ENCODE assay signal across 17 cellular contexts in genomic region chr1:226809785-226810571, GRCh38.
DNase-seq lines count a peak whose midpoint lies in the region; ATAC-seq and TF ChIP-seq lines count a peak whose summit lies in the region.
"Had no signal": no experiment of that assay in that cellular context is flagged by ENCODE, and none has a peak within 500 bp of the region (broad histone marks: within the 10 kb centered on the region; RNA-seq: fewer than 3 reads in every experiment).

No MANE protein-coding gene starts in this region.

- no peaks in the 10 kb centered on the region for H3K4me1 Mint-ChIP-seq in activated CD4-positive, alpha-beta memory T cell treated with anti-CD3 and anti-CD28 coated beads, Interleukin-2, amount 10 ng/mL, durations not matched to agents 7 days and 5 days
- H3K4me1 Mint-ChIP-seq in activated T-helper 17 cell treated with anti-CD3 and anti-CD28 coated beads, Interleukin-2, amount 50 U/mL, for 72 hours, result no peaks in the 10 kb centered on the region

- H3K27me3 ChIP-seq in GM23248 (replicated peaks; ENCODE audit: insufficient read depth) (no peaks in the 10 kb centered on the region; the same call in none of the 2 replicates), smooth muscle cell (ENCODE audit: low read depth) (no peaks in the 10 kb centered on the region)
- H3K27me3 ChIP-seq: foreskin keratinocyte had no signal

- H3K27me3 Mint-ChIP-seq in activated CD4-positive, alpha-beta memory T cell treated with anti-CD3 and anti-CD28 coated beads, Interleukin-2, amount 10 ng/mL, durations not matched to agents 7 days and 5 days, result peaks cover 4% of the 10 kb centered on the region
- H3K27me3 Mint-ChIP-seq in activated T-helper 17 cell treated with anti-CD3 and anti-CD28 coated beads, Interleukin-2, amount 50 U/mL, for 72 hours, result no peaks in the 10 kb centered on the region

- TF ChIP-seq CTCF in smooth muscle cell (IDR thresholded peaks at IDR 0.05; ENCODE audit: borderline replicate concordance, insufficient read depth, poor library complexity, severe bottlenecking), result no peak

- H3K9me2 ChIP-seq in GM23248 (ENCODE audit: insufficient read depth), result no peaks in the 10 kb centered on the region

- no peak overlapping the region for H3K27ac ChIP-seq in GM23248
- H3K27ac ChIP-seq in smooth muscle cell (ENCODE audit: low read depth), result peak overlapping the region; percentile 64
- H3K27ac ChIP-seq: foreskin keratinocyte, prostate gland had no signal

- WGBS in GM23248 (ENCODE audit: low coverage in 1 of 2, low lambda C conversion rate in 2 of 2, missing lambda C conversion rate in 2 of 2), 2 experiments, result 68 to 69% methylated on average over 11 of the region's 11 CpGs
- 83% methylated on average over 11 of the region's 11 CpGs for WGBS in smooth muscle cell (ENCODE audit: low lambda C conversion rate)

- ATAC-seq in HG03432 (IDR thresholded peaks at IDR 0.05; ENCODE audit: unreplicated experiment) (no peak), GM21723 (IDR thresholded peaks at IDR 0.05; ENCODE audit: unreplicated experiment) (no peak)
- ATAC-seq in activated T-helper 17 cell treated with anti-CD3 and anti-CD28 coated beads, Interleukin-2, amount 50 U/mL, for 72 hours (replicated peaks), result no peak
- ATAC-seq: foreskin keratinocyte, HepG2 had no signal

- peaks cover 8% of the 10 kb centered on the region for H3K4me1 ChIP-seq in GM23248 (ENCODE audit: insufficient read depth)
- H3K4me1 ChIP-seq in smooth muscle cell (ENCODE audit: low read depth), result peaks cover 9% of the 10 kb centered on the region

- H3K4me2 ChIP-seq in GM23248 (ENCODE audit: unreplicated experiment) (no peak overlapping the region), smooth muscle cell (peak overlapping the region; percentile 3)

- CTCF ChIA-PET in activated CD4-positive, alpha-beta memory T cell treated with anti-CD3 and anti-CD28 coated beads, Interleukin-2, amount 10 ng/mL, durations not matched to agents 7 days and 5 days (lab: Charles Lee), result interaction anchor here (0.7 kb wide), 1 partner anchor 67 kb away, joined by 4 read pairs; no protein-coding TSS in a partner anchor

- H4K20me1 ChIP-seq in GM23248 (ENCODE audit: insufficient read depth) (no peaks in the 10 kb centered on the region), smooth muscle cell (ENCODE audit: low read depth) (no peaks in the 10 kb centered on the region)

- in situ Hi-C loops in GM23248 (cut with MboI), result no loop called here

- H3K9me3 ChIP-seq in GM23248 (ENCODE audit: low read depth) (no peaks in the 10 kb centered on the region), smooth muscle cell (replicated peaks; ENCODE audit: low read depth) (no peaks in the 10 kb centered on the region)
- H3K9me3 ChIP-seq: prostate gland had no signal

- H3K9ac ChIP-seq in GM23248, result no peak overlapping the region
- H3K9ac ChIP-seq in smooth muscle cell (ENCODE audit: low read depth), result no peak overlapping the region

- H3K36me3 ChIP-seq in GM23248 (ENCODE audit: low read depth), result no peaks in the 10 kb centered on the region
- H3K36me3 ChIP-seq in smooth muscle cell (ENCODE audit: low read depth), result no peaks in the 10 kb centered on the region
- H3K36me3 ChIP-seq: prostate gland had no signal

- H2AFZ ChIP-seq in GM23248 (no peak overlapping the region), smooth muscle cell (ENCODE audit: low read depth) (peak overlapping the region; percentile 14)

- H3F3A ChIP-seq in GM23248 (ENCODE audit: insufficient read depth) (peaks cover 13% of the 10 kb centered on the region), smooth muscle cell (ENCODE audit: low read depth) (peaks cover 9% of the 10 kb centered on the region)

- peak; percentile 24 for DNase-seq in GM23248
- DNase-seq in cerebellum (ENCODE audit: low spot score), result peak; percentile 19
- DNase-seq in iris pigment epithelial cell (ENCODE audit: low read depth), result peak; percentile 14
- no peak for DNase-seq in smooth muscle cell (lab: John Stamatoyannopoulos, UW; ENCODE audit: unreplicated experiment)
- DNase-seq in activated CD4-positive, alpha-beta memory T cell treated with anti-CD3 and anti-CD28 coated beads, Interleukin-2, amount 10 ng/mL, durations not matched to agents 7 days and 5 days, result no peak
- DNase-seq: activated naive CD4-positive, alpha-beta T cell treated with Interleukin-2 at 50 U/mL for 16 hours; cortex of kidney; foreskin keratinocyte; islet precursor cell; NCI-H1105; NCI-H345; stimulated activated CD4-positive, alpha-beta T cell treated with anti-CD3 and anti-CD28 coated beads, Interleukin-2, amount 100 ng/mL, for 24 hours had no signal

- no peak overlapping the region for H3K27ac Mint-ChIP-seq in activated CD4-positive, alpha-beta memory T cell treated with anti-CD3 and anti-CD28 coated beads, Interleukin-2, amount 10 ng/mL, durations not matched to agents 7 days and 5 days
- H3K27ac Mint-ChIP-seq in activated T-helper 17 cell treated with anti-CD3 and anti-CD28 coated beads, Interleukin-2, amount 50 U/mL, for 72 hours, result no peak overlapping the region

- POLR2A ChIA-PET in activated CD4-positive, alpha-beta memory T cell treated with anti-CD3 and anti-CD28 coated beads, Interleukin-2, amount 10 ng/mL, durations not matched to agents 7 days and 5 days (lab: Charles Lee), result no interaction called here

- H3K9me3 Mint-ChIP-seq in activated CD4-positive, alpha-beta memory T cell treated with anti-CD3 and anti-CD28 coated beads, Interleukin-2, amount 10 ng/mL, durations not matched to agents 7 days and 5 days, result no peaks in the 10 kb centered on the region
- H3K9me3 Mint-ChIP-seq in activated T-helper 17 cell treated with anti-CD3 and anti-CD28 coated beads, Interleukin-2, amount 50 U/mL, for 72 hours, result no peaks in the 10 kb centered on the region

- H3K4me3 ChIP-seq in GM23248 (no peak overlapping the region), smooth muscle cell (no peak overlapping the region)
- H3K4me3 ChIP-seq: prostate gland had no signal

- H3K79me2 ChIP-seq in GM23248 (ENCODE audit: insufficient read depth) (no peaks in the 10 kb centered on the region), smooth muscle cell (ENCODE audit: low read depth) (no peaks in the 10 kb centered on the region)

- no peaks in the 10 kb centered on the region for H3K36me3 Mint-ChIP-seq in activated CD4-positive, alpha-beta memory T cell treated with anti-CD3 and anti-CD28 coated beads, Interleukin-2, amount 10 ng/mL, durations not matched to agents 7 days and 5 days (ENCODE audit: low read depth)
- no peaks in the 10 kb centered on the region for H3K36me3 Mint-ChIP-seq in activated T-helper 17 cell treated with anti-CD3 and anti-CD28 coated beads, Interleukin-2, amount 50 U/mL, for 72 hours (ENCODE audit: low read depth)

- no peak overlapping the region for H3K4me3 Mint-ChIP-seq in activated CD4-positive, alpha-beta memory T cell treated with anti-CD3 and anti-CD28 coated beads, Interleukin-2, amount 10 ng/mL, durations not matched to agents 7 days and 5 days
- H3K4me3 Mint-ChIP-seq in activated T-helper 17 cell treated with anti-CD3 and anti-CD28 coated beads, Interleukin-2, amount 50 U/mL, for 72 hours, result no peak overlapping the region

Comparison
In these comparisons a context has a peak if more than half of its experiments do, and no peak if none do; other contexts are left out.
1. DNase-seq: peak in GM23248 (single experiment), cerebellum (single experiment) and iris pigment epithelial cell (single experiment); none in smooth muscle cell (single experiment) and activated CD4-positive, alpha-beta memory T cell treated with anti-CD3 and anti-CD28 coated beads, Interleukin-2, amount 10 ng/mL, durations not matched to agents 7 days and 5 days (single experiment).